ENCODE assay signal across 1 cellular context in genomic region chr13:44449999-44450821, GRCh38.
TF ChIP-seq lines count a peak whose summit lies in the region.

No MANE protein-coding gene starts in this region.

TF ChIP-seq in HepG2, 621 proteins besides CTCF, POLR2A, EP300 and RAD21 (continued from another document and continues in another):
- no peak for TF ChIP-seq HINFP (CRISPR knock-in tag; IDR thresholded peaks at IDR 0.05; ENCODE audit: low read depth)
- no peak for TF ChIP-seq NFIC (IDR thresholded peaks at IDR 0.05; ENCODE audit: low read length)
- TF ChIP-seq ZMAT3 (CRISPR knock-in tag; conservative IDR thresholded peaks at IDR 0.05): no peak
- no peak for TF ChIP-seq HNRNPH1 (optimal IDR thresholded peaks at IDR 0.05; ENCODE audit: low read depth, low read length)
- TF ChIP-seq ZNF12 (CRISPR knock-in tag; IDR thresholded peaks at IDR 0.05): no peak
- TF ChIP-seq NPAS2 (CRISPR knock-in tag; IDR thresholded peaks at IDR 0.05; ENCODE audit: borderline replicate concordance): no peak
- no peak for TF ChIP-seq FOXO4 (CRISPR knock-in tag; conservative IDR thresholded peaks at IDR 0.05)
- no peak for TF ChIP-seq IKZF4 (CRISPR knock-in tag; IDR thresholded peaks at IDR 0.05; ENCODE audit: borderline replicate concordance, low read depth, not compliant biosample characterization)
- TF ChIP-seq TBX2 (CRISPR knock-in tag; IDR thresholded peaks at IDR 0.05; ENCODE audit: borderline replicate concordance): peak; percentile 18; the same call in 1 of the 2 replicates
- TF ChIP-seq AKAP8 (CRISPR knock-in tag; IDR thresholded peaks at IDR 0.05): no peak
- peak; percentile 64 for TF ChIP-seq PAXIP1 (CRISPR knock-in tag; conservative IDR thresholded peaks at IDR 0.05)
- TF ChIP-seq ZNF276 (CRISPR knock-in tag; IDR thresholded peaks at IDR 0.05; ENCODE audit: low read depth): no peak
- TF ChIP-seq REL (CRISPR knock-in tag; conservative IDR thresholded peaks at IDR 0.05): no peak
- TF ChIP-seq ZNF883 (CRISPR knock-in tag; IDR thresholded peaks at IDR 0.05; ENCODE audit: not compliant biosample characterization): no peak
- no peak for TF ChIP-seq PTBP1 (IDR thresholded peaks at IDR 0.05; ENCODE audit: low read depth, low read length, poor library complexity, severe bottlenecking)
- no peak for TF ChIP-seq ZSCAN30 (CRISPR knock-in tag; IDR thresholded peaks at IDR 0.05)
- TF ChIP-seq ZNF646 (CRISPR knock-in tag; IDR thresholded peaks at IDR 0.05): no peak
- TF ChIP-seq TERF1 (CRISPR knock-in tag; IDR thresholded peaks at IDR 0.05): no peak
- TF ChIP-seq ZNF460 (CRISPR knock-in tag; IDR thresholded peaks at IDR 0.05; ENCODE audit: borderline replicate concordance): no peak
- no peak for TF ChIP-seq ZNF414 (CRISPR knock-in tag; IDR thresholded peaks at IDR 0.05)
- TF ChIP-seq YY1 (IDR thresholded peaks at IDR 0.05; ENCODE audit: insufficient read depth, insufficient replicate concordance, low read depth, low read length): no peak
- TF ChIP-seq ZNF34 (CRISPR knock-in tag; IDR thresholded peaks at IDR 0.05; ENCODE audit: borderline replicate concordance): no peak
- no peak for TF ChIP-seq ZNF768 (CRISPR knock-in tag; IDR thresholded peaks at IDR 0.05)
- peak; percentile 32; the same call in 1 of the 2 replicates for TF ChIP-seq SAP130 (CRISPR knock-in tag; IDR thresholded peaks at IDR 0.05; ENCODE audit: low read depth)
- TF ChIP-seq ZNF512B (CRISPR knock-in tag; IDR thresholded peaks at IDR 0.05; ENCODE audit: borderline replicate concordance): no peak
- TF ChIP-seq E2F5 (CRISPR knock-in tag; conservative IDR thresholded peaks at IDR 0.05): no peak
- no peak for TF ChIP-seq GABPA (IDR thresholded peaks at IDR 0.05; ENCODE audit: low read depth, low read length)
- no peak for TF ChIP-seq GABPA (CRISPR knock-in tag; IDR thresholded peaks at IDR 0.05; ENCODE audit: low read depth)
- peak; percentile 16; the same call in 1 of the 2 replicates for TF ChIP-seq ZNF644 (CRISPR knock-in tag; IDR thresholded peaks at IDR 0.05; ENCODE audit: low read depth)
- no peak for TF ChIP-seq ZNF143 (CRISPR knock-in tag; IDR thresholded peaks at IDR 0.05)
- no peak for TF ChIP-seq U2AF2 (IDR thresholded peaks at IDR 0.05; ENCODE audit: low read depth, low read length)
- TF ChIP-seq EEA1 (CRISPR knock-in tag; IDR thresholded peaks at IDR 0.05; ENCODE audit: borderline replicate concordance): no peak
- no peak for TF ChIP-seq ISX (CRISPR knock-in tag; conservative IDR thresholded peaks at IDR 0.05)
- peak; percentile 38; the same call in 1 of the 2 replicates for TF ChIP-seq ZNF292 (CRISPR knock-in tag; IDR thresholded peaks at IDR 0.05; ENCODE audit: borderline replicate concordance, low read depth)
